7 cellular contexts compared by ENCODE assay signal in genomic region chr3:84536916-84537315, GRCh38.
"Had no signal": no experiment of that assay in that cellular context is flagged by ENCODE, and none has a peak within 500 bp of the region (broad histone marks: within the 10 kb centered on the region; RNA-seq: fewer than 3 reads in every experiment).

No MANE protein-coding gene starts in this region.

- H3K27ac Mint-ChIP-seq: IgD-negative memory B cell had no signal

- ATAC-seq: K562 had no signal

- H3K27me3 Mint-ChIP-seq: IgD-negative memory B cell had no signal

- H3K4me1 Mint-ChIP-seq: IgD-negative memory B cell had no signal

- H3K4me3 Mint-ChIP-seq: IgD-negative memory B cell had no signal

- H3K4me3 ChIP-seq: K562 had no signal

- FAIRE-seq: HTR-8/SVneo, K562 had no signal

- H3K27ac ChIP-seq: HL-60 had no signal

- DNase-seq: IMR-90, KBM-7, KG1 had no signal

- H3K36me3 Mint-ChIP-seq: IgD-negative memory B cell had no signal
